20 cellular contexts compared by ENCODE assay signal in the genomic region with DNA sequence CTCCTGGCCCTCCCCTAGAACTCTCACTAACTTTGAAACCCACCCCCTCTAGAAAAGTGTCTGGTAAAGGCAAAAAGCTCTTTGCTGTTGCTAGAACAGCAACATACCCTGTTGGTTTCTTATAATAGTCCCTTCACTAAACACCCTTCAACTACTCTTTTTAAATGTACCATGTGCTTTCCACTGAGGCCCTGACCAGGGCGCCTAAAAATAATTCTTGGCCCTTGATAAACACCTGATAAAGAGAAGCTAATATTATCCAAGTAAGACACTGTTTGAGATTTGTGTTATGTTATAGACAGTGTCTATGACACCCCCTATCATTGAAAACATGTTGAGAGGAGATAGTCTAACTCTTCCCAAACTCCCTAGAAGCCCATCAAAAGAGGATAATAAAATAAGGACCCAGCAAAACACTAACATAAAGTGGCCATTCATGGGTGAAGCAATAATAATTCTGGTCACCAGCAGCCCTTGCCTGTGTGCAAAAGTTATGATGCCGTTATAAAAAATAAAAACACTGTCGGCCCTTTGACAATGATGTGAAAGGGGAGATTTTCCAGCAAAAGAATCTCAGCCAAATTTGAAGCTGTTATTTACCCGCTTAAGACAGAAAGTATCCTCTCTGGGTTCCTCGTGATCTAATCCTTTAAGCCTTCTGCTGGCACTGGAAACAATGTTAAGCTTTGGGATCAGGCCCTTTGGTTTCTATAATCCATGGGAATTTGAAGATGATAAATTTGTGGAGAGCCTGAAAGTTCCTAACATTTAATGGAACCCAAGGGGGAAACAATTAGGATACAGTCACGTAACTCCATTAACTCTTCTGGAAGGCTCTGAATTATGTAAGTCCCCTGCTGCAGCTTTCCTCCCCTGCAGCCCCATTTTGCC.
DNase-seq lines count a peak whose midpoint lies in the region; ATAC-seq and TF ChIP-seq lines count a peak whose summit lies in the region.
"Had no signal": no experiment of that assay in that cellular context is flagged by ENCODE, and none has a peak within 500 bp of the region (broad histone marks: within the 10 kb centered on the region; RNA-seq: fewer than 3 reads in every experiment).

No MANE protein-coding gene starts in this region.

- no peak for ATAC-seq in activated CD4-positive, CD25-positive, alpha-beta regulatory T cell treated with anti-CD3 and anti-CD28 coated beads, Interleukin-2, amount 50 U/mL, for 24 hours
- ATAC-seq: activated CD8-positive, alpha-beta memory T cell treated with anti-CD3 and anti-CD28 coated beads, Interleukin-2, amount 10 ng/mL, durations not matched to agents 7 days and 5 days; esophagus mucosa had no signal

- 42 to 53% methylated on average over 6 of the region's 6 CpGs for WGBS in testis, 2 donors

- peaks cover 10% of the 10 kb centered on the region for H3K4me1 ChIP-seq in testis
- H3K4me1 ChIP-seq: adrenal gland had no signal

- intact Hi-C loops in testis (cut with DNase I; ENCODE audit: low total_unique reads) = no loop called here

- peaks cover 5% of the 10 kb centered on the region for H3K27me3 ChIP-seq in MG63
- no peaks in the 10 kb centered on the region for H3K27me3 ChIP-seq in testis
- H3K27me3 ChIP-seq: adrenal gland had no signal

- H3K4me3 ChIP-seq in MG63 (no peak overlapping the region), fibroblast of mammary gland (ENCODE audit: control insufficient read depth, low read depth, low read length) (no peak overlapping the region), testis (no peak overlapping the region)
- H3K4me3 ChIP-seq: adrenal gland had no signal

- TF ChIP-seq POLR2A in testis (IDR thresholded peaks at IDR 0.05) = no peak

- DNase-seq in MG63 (peak; percentile 15), fibroblast of mammary gland (ENCODE audit: low read depth) (peak; percentile 12), left kidney (ENCODE audit: low read depth, low spot score) (peak; percentile 11), testis (peak; percentile 35), SW 1271 (lab: John Stamatoyannopoulos, UW) (no peak), NCI-H2107 (lab: John Stamatoyannopoulos, UW) (no peak)
- DNase-seq: activated CD4-positive, alpha-beta T cell treated with anti-CD3 and anti-CD28 coated beads for 48 hours; activated CD8-positive, alpha-beta memory T cell treated with anti-CD3 and anti-CD28 coated beads, Interleukin-2, amount 10 ng/mL, durations not matched to agents 7 days and 5 days; activated effector memory CD4-positive, alpha-beta T cell treated with anti-CD3 and anti-CD28 coated beads, Interleukin-2, amount 50 U/mL, for 16 hours; adrenal gland; AML-193; caudate nucleus; DND-41; mammary epithelial cell; NCI-H187; NCI-H345; nephron progenitor cell; stimulated activated CD8-positive, alpha-beta memory T cell treated with anti-CD3 and anti-CD28 coated beads, Interleukin-4, amount 100 ng/mL, for 48 hours had no signal

- peak overlapping the region in 1 of 2 donors; percentile 16 for H3K27ac ChIP-seq in testis
- H3K27ac ChIP-seq: adrenal gland had no signal

- no peaks in the 10 kb centered on the region for H3K36me3 ChIP-seq in MG63
- H3K36me3 ChIP-seq in testis (ENCODE audit: low read depth, missing control alignments) = no peaks in the 10 kb centered on the region
- H3K36me3 ChIP-seq: adrenal gland had no signal

- TF ChIP-seq CTCF in fibroblast of mammary gland (conservative IDR thresholded peaks at IDR 0.05; ENCODE audit: control insufficient read depth, insufficient read depth, low read depth, low read length) (no peak), testis (IDR thresholded peaks at IDR 0.05) (no peak)

- no peaks in the 10 kb centered on the region for H3K9me3 ChIP-seq in MG63
- H3K9me3 ChIP-seq in testis = no peaks in the 10 kb centered on the region
- H3K9me3 ChIP-seq: adrenal gland had no signal

Comparison
In these comparisons a context has a peak if more than half of its experiments do, and no peak if none do; other contexts are left out.
1. DNase-seq: peak in MG63 (single experiment), fibroblast of mammary gland (single experiment), left kidney (single experiment) and testis (single experiment); none in SW 1271 (0 of 2) and NCI-H2107 (single experiment).